In genomic region chr2:2600466-2600865, GRCh38 we compare ENCODE assay signal across 29 cellular contexts.
"Had no signal": no experiment of that assay in that cellular context is flagged by ENCODE, and none has a peak within 500 bp of the region (broad histone marks: within the 10 kb centered on the region; RNA-seq: fewer than 3 reads in every experiment).

No MANE protein-coding gene starts in this region.

- H3K27ac ChIP-seq: ascending aorta, brain microvascular endothelial cell, KMS-11, SJCRH30, VCaP had no signal

- H3K9me3 ChIP-seq: ascending aorta, SJCRH30 had no signal

- H3K27ac Mint-ChIP-seq: activated CD4-positive, alpha-beta memory T cell treated with anti-CD3 and anti-CD28 coated beads for 36 hours; activated CD4-positive, alpha-beta T cell treated with anti-CD3 and anti-CD28 coated beads, Interleukin-2, amount 10 ng/mL, durations not matched to agents 7 days and 5 days; activated naive CD4-positive, alpha-beta T cell treated with anti-CD3 and anti-CD28 coated beads, Interleukin-2, amount 50 U/mL, for 72 hours; activated naive CD8-positive, alpha-beta T cell treated with anti-CD3 and anti-CD28 coated beads, Interleukin-2, amount 50 U/mL, for 24 hours had no signal

- ATAC-seq: activated naive CD4-positive, alpha-beta T cell treated with anti-CD3 and anti-CD28 coated beads, Interleukin-2, amount 50 U/mL, for 72 hours; activated naive CD8-positive, alpha-beta T cell treated with anti-CD3 and anti-CD28 coated beads, Interleukin-2, amount 50 U/mL, for 24 hours; activated T-cell treated with anti-CD3 and anti-CD28 coated beads, Interleukin-2, amount 50 U/mL, for 4 hours; Panc1; Right ventricle myocardium inferior had no signal

- DNase-seq: activated CD4-positive, alpha-beta memory T cell treated with anti-CD3 and anti-CD28 coated beads for 36 hours; activated CD4-positive, alpha-beta T cell treated with anti-CD3 and anti-CD28 coated beads, Interleukin-2, amount 10 ng/mL, durations not matched to agents 7 days and 5 days; activated CD4-positive, CD25-positive, alpha-beta regulatory T cell; activated CD8-positive, alpha-beta memory T cell treated with anti-CD3 and anti-CD28 coated beads for 24 hours; activated effector memory CD4-positive, alpha-beta T cell treated with anti-CD3 and anti-CD28 coated beads, Interleukin-2, amount 50 U/mL, for 16 hours; activated naive CD4-positive, alpha-beta T cell treated with Interleukin-2 at 50 U/mL for 16 hours; activated naive CD8-positive, alpha-beta T cell treated with anti-CD3 and anti-CD28 coated beads, Interleukin-2, amount 50 U/mL, for 24 hours; activated T-cell treated with anti-CD3 and anti-CD28 coated beads, Interleukin-2, amount 50 U/mL, for 4 hours; amniotic stem cell; brain microvascular endothelial cell; NCI-H1092; NCI-H1417 treated with DMSO at 0.1 percent for 48 hours; NCI-H1694; NCI-H2029 treated with DMSO at 0.1 percent for 48 hours; NCI-H345; NCI-H510A; NCI-H69; NK-92 treated with Interleukin-12 subunit alpha and Interleukin-12 subunit beta, amount 100 ng/mL, for 24 hours; OCI-M1; RPMI8226; SJCRH30; SK-N-SH; T-helper 1 cell had no signal

- H3K4me3 Mint-ChIP-seq: activated CD4-positive, alpha-beta memory T cell treated with anti-CD3 and anti-CD28 coated beads for 36 hours; activated CD4-positive, alpha-beta T cell treated with anti-CD3 and anti-CD28 coated beads, Interleukin-2, amount 10 ng/mL, durations not matched to agents 7 days and 5 days; activated naive CD8-positive, alpha-beta T cell treated with anti-CD3 and anti-CD28 coated beads, Interleukin-2, amount 50 U/mL, for 24 hours; activated T-cell treated with anti-CD3 and anti-CD28 coated beads, Interleukin-2, amount 50 U/mL, for 4 hours had no signal

- H3K4me3 ChIP-seq: ascending aorta, SJCRH30 had no signal

- H3K4me1 ChIP-seq: ascending aorta, SJCRH30 had no signal

- H3K27me3 ChIP-seq: ascending aorta, brain microvascular endothelial cell had no signal

- H3K27me3 Mint-ChIP-seq: activated CD4-positive, alpha-beta T cell treated with anti-CD3 and anti-CD28 coated beads, Interleukin-2, amount 10 ng/mL, durations not matched to agents 7 days and 5 days; activated naive CD8-positive, alpha-beta T cell treated with anti-CD3 and anti-CD28 coated beads, Interleukin-2, amount 50 U/mL, for 24 hours had no signal

- H3K36me3 ChIP-seq: ascending aorta, brain microvascular endothelial cell, SJCRH30 had no signal

- H3K4me1 Mint-ChIP-seq: activated CD4-positive, alpha-beta T cell treated with anti-CD3 and anti-CD28 coated beads, Interleukin-2, amount 10 ng/mL, durations not matched to agents 7 days and 5 days; activated naive CD8-positive, alpha-beta T cell treated with anti-CD3 and anti-CD28 coated beads, Interleukin-2, amount 50 U/mL, for 24 hours had no signal
